In genomic region chr5:43042176-43042625, GRCh38 we compare ENCODE assay signal across 1 cellular context.
TF ChIP-seq lines count a peak whose summit lies in the region.

No MANE protein-coding gene starts in this region.

TF ChIP-seq in K562, 482 proteins besides CTCF, POLR2A, EP300 and RAD21 (continued from another document):
- TF ChIP-seq HOMEZ (CRISPR knock-in tag; IDR thresholded peaks at IDR 0.05) (0 out of 2 replicates have a peak, but pooled peaks have one; percentile 5), BMI1 (IDR thresholded peaks at IDR 0.05; ENCODE audit: low read length) (no peak), TRIM25 (IDR thresholded peaks at IDR 0.05; ENCODE audit: borderline replicate concordance) (no peak), ZNF717 (CRISPR knock-in tag; IDR thresholded peaks at IDR 0.05) (peak; percentile 67; the same call in 1 of the 2 replicates), TRIM28 (IDR thresholded peaks at IDR 0.05) (peak; percentile 42; the same call in 1 of the 2 replicates), TOE1 (IDR thresholded peaks at IDR 0.05; ENCODE audit: borderline replicate concordance) (no peak), TOE1 (CRISPR knock-in tag; IDR thresholded peaks at IDR 0.05; ENCODE audit: borderline replicate concordance, low read depth) (no peak), ZNF77 (CRISPR knock-in tag; IDR thresholded peaks at IDR 0.05) (no peak), GATAD2B (IDR thresholded peaks at IDR 0.05; ENCODE audit: borderline replicate concordance) (no peak), ETV1 (tag; conservative IDR thresholded peaks at IDR 0.05; ENCODE audit: low read depth) (peak; percentile 73; the same call in 1 of the 2 replicates)
TF ChIP-seq in K562: peak in this region for 70.
